In genomic region chr2:238262496-238263122, GRCh38 we compare ENCODE assay signal across 12 cellular contexts. TPM values are rescaled to one million over a fixed set of nuclear protein-coding genes. Genes with fewer than 3 reads are reported as not detected.
DNase-seq lines count a peak whose midpoint lies in the region; ATAC-seq, FAIRE-seq and TF ChIP-seq lines count a peak whose summit lies in the region.
"Had no signal": no experiment of that assay in that cellular context is flagged by ENCODE, and none has a peak within 500 bp of the region (broad histone marks: within the 10 kb centered on the region; RNA-seq: fewer than 3 reads in every experiment).

No MANE protein-coding gene starts in this region.

- no TSS peak for BruUV-seq in A673 (replicated peaks; lab: Mats Ljungman, UMichigan)

- ATAC-seq in left cardiac atrium: no peak
- no peak for ATAC-seq in psoas muscle

- intact Hi-C loops in left cardiac atrium (cut with DNase I) (loop anchor here (5.0 to 10.0 kb wide), 2 partner anchors 338 to 405 kb away; partner anchors contain the start of gene RAMP1 (in 2 of the 2)), psoas muscle (cut with DNase I) (loop anchor here (5.0 kb wide), 3 partner anchors 60 to 100 kb away; partner anchors contain the start of gene ILKAP (in 2 of the 2)), transverse colon (cut with DNase I; ENCODE audit: low total_unique reads) (loop anchor here (1.0 to 10.0 kb wide), 3 partner anchors 68 to 408 kb away; partner anchors contain the start of gene RAMP1), A673 (cut with micrococcal nuclease; ENCODE audit: unreplicated experiment) (loop anchor here (1.0 to 5.0 kb wide), 3 partner anchors 100 to 590 kb away; no protein-coding TSS in a partner anchor)

- no peaks in the 10 kb centered on the region for H3K9me3 ChIP-seq in psoas muscle
- H3K9me3 ChIP-seq in transverse colon: no peaks in the 10 kb centered on the region
- no peaks in the 10 kb centered on the region for H3K9me3 ChIP-seq in A673 (ENCODE audit: low read depth, low read length, poor library complexity, severe bottlenecking)
- H3K9me3 ChIP-seq: Caco-2 had no signal

- H3K36me3 ChIP-seq in psoas muscle (ENCODE audit: insufficient read depth in 1 of 2, low read depth in 1 of 2) (peaks cover 6 to 88% of the 10 kb centered on the region in 2 donors), transverse colon (peaks cover 0 to 29% (median 14%) of the 10 kb centered on the region in 4 donors), A673 (ENCODE audit: insufficient read depth, low read length, poor library complexity, severe bottlenecking) (no peaks in the 10 kb centered on the region)

- POLR2A ChIA-PET in A673 (lab: Charles Lee; ENCODE audit: low non-redundant PET): no interaction called here

- H3K4me3 ChIP-seq in psoas muscle (no peak overlapping the region), transverse colon (no peak overlapping the region), A673 (ENCODE audit: low read depth, low read length, poor library complexity, severe bottlenecking) (no peak overlapping the region)

- H3K4me1 ChIP-seq in psoas muscle: peaks cover 19% of the 10 kb centered on the region
- peaks cover 12 to 24% (median 17%) of the 10 kb centered on the region in 4 donors for H3K4me1 ChIP-seq in transverse colon
- no peaks in the 10 kb centered on the region for H3K4me1 ChIP-seq in A673 (ENCODE audit: insufficient read depth, low read length, poor library complexity, severe bottlenecking)

- H3K27ac ChIP-seq in VCaP (peak overlapping the region; percentile 85), psoas muscle (peak overlapping the region; percentile 41), transverse colon (peak overlapping the region; percentile 64 to 74 (median 68)), A673 (ENCODE audit: low read depth, low read length, poor library complexity, severe bottlenecking) (no peak overlapping the region)
- H3K27ac ChIP-seq: epithelial cell of prostate, HL-60 had no signal

- no peak for TF ChIP-seq CTCF in VCaP (conservative IDR thresholded peaks at IDR 0.05)
- no peak for TF ChIP-seq CTCF in psoas muscle (IDR thresholded peaks at IDR 0.05)
- no peak for TF ChIP-seq CTCF in transverse colon (IDR thresholded peaks at IDR 0.05)
- no peak for TF ChIP-seq CTCF in A673 (conservative IDR thresholded peaks at IDR 0.05; ENCODE audit: low read depth, low read length)

- CTCF ChIA-PET in A673 (lab: Charles Lee): interaction anchor here (0.6 to 1.4 kb wide), 3 partner anchors 103 to 404 kb away, joined by 3 to 8 read pairs (median 4); no protein-coding TSS in a partner anchor

- TF ChIP-seq EP300 in transverse colon (IDR thresholded peaks at IDR 0.05; ENCODE audit: low read depth): no peak

- no peak for FAIRE-seq in urothelium cell line (lab: Jason Lieb, UNC)

- WGBS in psoas muscle, 3 donors: 74 to 83% (median 76%) methylated on average over 12 of the region's 12 CpGs
- 67 to 91% methylated on average over 1 to 12 of the region's 12 CpGs for WGBS in transverse colon (ENCODE audit: low coverage in 1 of 2), 2 donors

- in situ Hi-C loops in transverse colon (cut with MboI; ENCODE audit: low pct_ligation_motif_present in 1 of 4, low pct_unique_long_range_greater_than_20kb in 1 of 4, low sequenced_read_pairs in 3 of 4): loop anchor here in 3 of 4 donors (10.0 to 25.0 kb wide), 2 partner anchors 400 to 408 kb away; partner anchors contain the start of gene RAMP1 (in 3 of the 3)

- TF ChIP-seq POLR2A in transverse colon (IDR thresholded peaks at IDR 0.05): no peak

- DNase-seq in left cardiac atrium: peak; percentile 12
- DNase-seq in psoas muscle: peak; percentile 9 to 42
- DNase-seq in transverse colon: no peak
- DNase-seq in kidney glomerular epithelial cell (lab: John Stamatoyannopoulos, UW): no peak
- no peak for DNase-seq in urothelium cell line (ENCODE audit: low spot score)
- DNase-seq in A673 (ENCODE audit: low spot score): no peak
- no peak for DNase-seq in hepatic stellate cell (ENCODE audit: low spot score)
- DNase-seq: NCI-H1092 had no signal

- H3K27me3 ChIP-seq in psoas muscle (ENCODE audit: insufficient read depth in 3 of 3, low read length in 2 of 3): no peaks in the 10 kb centered on the region
- H3K27me3 ChIP-seq in transverse colon: no peaks in the 10 kb centered on the region
- no peaks in the 10 kb centered on the region for H3K27me3 ChIP-seq in A673 (replicated peaks; ENCODE audit: insufficient read depth, low read depth, low read length, poor library complexity)

RNA-seq across cellular contexts. Expression of gene HES6, which starts 22.8 kb away (rescaled TPM):
- 1 to 10 TPM; 3.8 to 4.3 TPM for total RNA-seq in left cardiac atrium
- 10 to 100 TPM in 2 of 4 donors, 1 to 10 TPM in 2; 4.1 to 13.1 (median 10.9) TPM for total RNA-seq in psoas muscle
- polyA plus RNA-seq in psoas muscle: 10 to 100 TPM; 35.7 to 54.5 (median 40.6) TPM
- total RNA-seq in transverse colon: 10 to 100 TPM; 15.0 to 94.5 (median 31.7) TPM
- total RNA-seq in A673 (2021): 17.2 and 26.9 TPM in 2 replicates

RNA-seq across cellular contexts. Expression of gene PER2, which starts 25.8 kb away (rescaled TPM):
- total RNA-seq in left cardiac atrium (1 to 10 TPM; 6.4 to 8.1 TPM), psoas muscle (10 to 100 TPM in 3 of 4 donors, 1 to 10 TPM in 1; 7.8 to 20.7 (median 13.1) TPM), transverse colon (10 to 100 TPM; 19.1 to 67.3 (median 32.3) TPM), A673 (2021) (6.8 and 7.5 TPM in 2 replicates)
- polyA plus RNA-seq in psoas muscle: 1 to 10 TPM; 1.9 to 2.5 (median 2.4) TPM

RNA-seq across cellular contexts. Expression of gene TRAF3IP1, which starts 57.7 kb away (rescaled TPM):
- 10 to 100 TPM; 12.1 to 14.2 TPM for total RNA-seq in left cardiac atrium
- total RNA-seq in psoas muscle: 10 to 100 TPM; 14.9 to 24.7 (median 18.4) TPM
- polyA plus RNA-seq in psoas muscle: 10 to 100 TPM in 1 of 3 donors, 1 to 10 TPM in 2; 2.9 to 30.9 (median 6.9) TPM
- total RNA-seq in transverse colon: 10 to 100 TPM in 3 of 4 donors, 1 to 10 TPM in 1; 1.1 to 14.1 (median 10.4) TPM
- 23.0 and 24.5 TPM in 2 replicates for total RNA-seq in A673 (2021)

RNA-seq across cellular contexts. Expression of gene ILKAP, which starts 59.1 kb away (rescaled TPM):
- total RNA-seq in left cardiac atrium: 10 to 100 TPM; 23.4 to 27.9 TPM
- total RNA-seq in psoas muscle: 10 to 100 TPM; 31.8 to 43.8 (median 39.3) TPM
- polyA plus RNA-seq in psoas muscle: 10 to 100 TPM; 55.2 to 66.6 (median 58.4) TPM
- 10 to 100 TPM; 16.3 to 40.0 (median 32.1) TPM for total RNA-seq in transverse colon
- 65.1 and 71.6 TPM in 2 replicates for total RNA-seq in A673 (2021)

Comparison
In these comparisons a context has a peak if more than half of its experiments do, and no peak if none do; other contexts are left out.
1. DNase-seq: peak in left cardiac atrium (single experiment) and psoas muscle (2 of 2); none in transverse colon (single experiment), kidney glomerular epithelial cell (single experiment), urothelium cell line (single experiment), A673 (single experiment) and hepatic stellate cell (single experiment).